8 cellular contexts compared by ENCODE assay signal in the genomic region with DNA sequence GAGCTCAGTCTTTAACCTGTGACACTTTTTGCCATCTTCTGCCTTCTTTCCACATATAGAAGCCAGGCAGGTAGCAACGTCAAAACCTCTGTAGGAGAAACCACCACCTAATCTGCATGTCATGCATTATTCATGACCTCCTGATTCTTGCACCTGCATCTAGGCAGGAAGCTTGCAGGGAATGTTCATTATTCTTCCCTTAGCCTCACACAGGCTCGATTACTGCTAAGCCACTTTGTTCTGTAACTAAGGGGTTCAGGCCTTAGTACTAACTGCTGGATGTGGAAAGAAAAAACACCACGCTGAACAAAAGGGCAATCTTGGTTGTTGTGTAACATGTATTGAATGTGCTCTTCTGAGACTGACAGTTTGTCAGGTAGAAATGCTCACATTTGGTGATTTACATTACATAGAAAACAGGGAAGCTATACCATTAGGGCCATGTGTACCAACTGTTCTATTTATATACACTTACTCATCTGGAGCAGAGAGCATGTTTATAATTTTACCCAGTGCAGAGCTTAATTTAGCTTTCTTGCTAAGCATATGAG.
DNase-seq lines count a peak whose midpoint lies in the region; ATAC-seq and TF ChIP-seq lines count a peak whose summit lies in the region.

No MANE protein-coding gene starts in this region.

- no TSS peak for BruUV-seq in A673 (replicated peaks; lab: Mats Ljungman, UMichigan)

- peaks cover 51% of the 10 kb centered on the region for H3K4me1 Mint-ChIP-seq in T-helper 2 cell treated with Interferon-gamma antibody and Interleukin-4, amounts not matched to agents 5 μg/mL and 100 μg/mL, for 36 hours (ENCODE audit: low read depth)

- H3K27ac Mint-ChIP-seq in T-helper 2 cell treated with Interferon-gamma antibody and Interleukin-4, amounts not matched to agents 5 μg/mL and 100 μg/mL, for 36 hours = peak overlapping the region; percentile 56

- H3K4me3 ChIP-seq in A673 (ENCODE audit: low read depth, low read length, poor library complexity, severe bottlenecking) = no peak overlapping the region

- peaks cover 48% of the 10 kb centered on the region for H3K4me1 ChIP-seq in A673 (ENCODE audit: insufficient read depth, low read length, poor library complexity, severe bottlenecking)

- POLR2A ChIA-PET in A673 (lab: Charles Lee; ENCODE audit: low non-redundant PET) = interaction anchor here (0.6 to 0.7 kb wide), 2 partner anchors 13 to 836 kb away, joined by 4 read pairs; no protein-coding TSS in a partner anchor

- H3K9me3 ChIP-seq in A673 (ENCODE audit: low read depth, low read length, poor library complexity, severe bottlenecking) = no peaks in the 10 kb centered on the region

- H3K9me3 Mint-ChIP-seq in T-helper 2 cell treated with Interferon-gamma antibody and Interleukin-4, amounts not matched to agents 5 μg/mL and 100 μg/mL, for 36 hours = peaks cover 7% of the 10 kb centered on the region

- no peak for TF ChIP-seq CTCF in A673 (conservative IDR thresholded peaks at IDR 0.05; ENCODE audit: low read depth, low read length)

- H3K36me3 Mint-ChIP-seq in T-helper 2 cell treated with Interferon-gamma antibody and Interleukin-4, amounts not matched to agents 5 μg/mL and 100 μg/mL, for 36 hours (ENCODE audit: low read depth) = peaks cover 25% of the 10 kb centered on the region

- no peak for DNase-seq in A673 (ENCODE audit: low spot score)
- no peak for DNase-seq in T-helper 2 cell treated with Interferon-gamma antibody and Interleukin-4, amounts not matched to agents 5 μg/mL and 100 μg/mL, for 36 hours (ENCODE audit: low spot score)
- DNase-seq in iPS-NIHi7 (ENCODE audit: extremely low spot score) = peak; percentile 31
- DNase-seq in ureter (ENCODE audit: low spot score) = no peak
- no peak for DNase-seq in NCI-H2029 (lab: John Stamatoyannopoulos, UW)
- DNase-seq in NCI-H2227 treated with DMSO at 0.1 percent for 48 hours (lab: John Stamatoyannopoulos, UW) = no peak

- peak overlapping the region; percentile 89 for H3K27ac ChIP-seq in A673 (ENCODE audit: low read depth, low read length, poor library complexity, severe bottlenecking)

- H3K27me3 Mint-ChIP-seq in T-helper 2 cell treated with Interferon-gamma antibody and Interleukin-4, amounts not matched to agents 5 μg/mL and 100 μg/mL, for 36 hours (ENCODE audit: low read depth) = no peaks in the 10 kb centered on the region

- CTCF ChIA-PET in A673 (lab: Charles Lee) = interaction anchor here (0.6 kb wide), 1 partner anchor 26 kb away, joined by 4 read pairs; no protein-coding TSS in a partner anchor

- ATAC-seq in GM21723 (IDR thresholded peaks at IDR 0.05; ENCODE audit: unreplicated experiment) = peak; percentile 37
- no peak for ATAC-seq in GM21737 (IDR thresholded peaks at IDR 0.05; ENCODE audit: unreplicated experiment)

- intact Hi-C loops in A673 (cut with micrococcal nuclease; ENCODE audit: unreplicated experiment) = loop anchor here (10.0 kb wide), 1 partner anchor 168 kb away; no protein-coding TSS in a partner anchor

- H3K36me3 ChIP-seq in A673 (ENCODE audit: insufficient read depth, low read length, poor library complexity, severe bottlenecking) = no peaks in the 10 kb centered on the region

- H3K27me3 ChIP-seq in A673 (replicated peaks; ENCODE audit: insufficient read depth, low read depth, low read length, poor library complexity) = no peaks in the 10 kb centered on the region

- H3K4me3 Mint-ChIP-seq in T-helper 2 cell treated with Interferon-gamma antibody and Interleukin-4, amounts not matched to agents 5 μg/mL and 100 μg/mL, for 36 hours = peak overlapping the region; percentile 11
